Comparison of ENCODE assay signal across 25 cellular contexts in genomic region chr10:20771053-20771452, GRCh38.
"Had no signal": no experiment of that assay in that cellular context is flagged by ENCODE, and none has a peak within 500 bp of the region (broad histone marks: within the 10 kb centered on the region; RNA-seq: fewer than 3 reads in every experiment).

No MANE protein-coding gene starts in this region.

- DNase-seq: activated B cell treated with CpG ODN at 0.5 μM for 24 hours; activated CD4-positive, alpha-beta memory T cell treated with anti-CD3 and anti-CD28 coated beads for 36 hours; activated CD4-positive, alpha-beta T cell treated with anti-CD3 and anti-CD28 coated beads for 4 hours; activated CD4-positive, alpha-beta T cell treated with anti-CD3 and anti-CD28 coated beads, Interleukin-2, amount 10 ng/mL, durations not matched to agents 24 days and 14 days; activated CD4-positive, alpha-beta T cell treated with anti-CD3 and anti-CD28 coated beads, Interleukin-2, amount 50 U/mL, for 1 hour; activated CD4-positive, alpha-beta T cell treated with anti-CD3 and anti-CD28 coated beads, Interleukin-2, amount 50 U/mL, for 4 hours; activated CD4-positive, CD25-positive, alpha-beta regulatory T cell treated with anti-CD3 and anti-CD28 coated beads, Interleukin-2, amount 50 U/mL, for 72 hours; activated CD8-positive, alpha-beta memory T cell treated with anti-CD3 and anti-CD28 coated beads, Interleukin-2, amount 50 U/mL, for 4 hours; activated CD8-positive, alpha-beta T cell treated with anti-CD3 and anti-CD28 coated beads for 36 hours; activated effector memory CD4-positive, alpha-beta T cell treated with anti-CD3 and anti-CD28 coated beads, Interleukin-2, amount 50 U/mL, for 16 hours; activated gamma-delta T cell treated with Interleukin-2 at 50 U/mL for 16 hours; activated naive CD4-positive, alpha-beta T cell; activated naive CD4-positive, alpha-beta T cell treated with anti-CD3 and anti-CD28 coated beads for 36 hours; activated naive CD4-positive, alpha-beta T cell treated with anti-CD3 and anti-CD28 coated beads, Interleukin-2, amount 50 U/mL, for 16 hours; activated naive CD8-positive, alpha-beta T cell treated with anti-CD3 and anti-CD28 coated beads for 36 hours; activated T-cell treated with anti-CD3 and anti-CD28 coated beads for 4 hours; activated T-cell treated with anti-CD3 and anti-CD28 coated beads, Interleukin-2, amount 50 U/mL, for 1 hour; activated T-cell treated with anti-CD3 and anti-CD28 coated beads, Interleukin-2, amount 50 U/mL, for 4 hours; activated T-cell treated with anti-CD3 and anti-CD28 coated beads, Interleukin-2, amount 50 U/mL, for 72 hours; adrenal gland; amygdala; anterior cingulate cortex; caudate nucleus; colonic mucosa; T-helper 17 cell had no signal
